Comparison of ENCODE assay signal across 16 cellular contexts in genomic region chr7:49295136-49295535, GRCh38.
DNase-seq lines count a peak whose midpoint lies in the region; ATAC-seq and TF ChIP-seq lines count a peak whose summit lies in the region.
"Had no signal": no experiment of that assay in that cellular context is flagged by ENCODE, and none has a peak within 500 bp of the region (broad histone marks: within the 10 kb centered on the region; RNA-seq: fewer than 3 reads in every experiment).

No MANE protein-coding gene starts in this region.

- intact Hi-C loops in PC-3 (cut with micrococcal nuclease) (no loop called here), adrenal gland (cut with DNase I) (no loop called here)
- intact Hi-C loops in activated CD8-positive, alpha-beta T cell treated with anti-CD3 and anti-CD28 coated beads for 36 hours (cut with micrococcal nuclease): no loop called here

- no TSS peak for BruUV-seq in PC-3 (replicated peaks; lab: Mats Ljungman, UMichigan)

- no peaks in the 10 kb centered on the region for H3K27me3 Mint-ChIP-seq in activated CD8-positive, alpha-beta T cell treated with anti-CD3 and anti-CD28 coated beads for 36 hours
- H3K27me3 Mint-ChIP-seq: CD8-positive, alpha-beta memory T cell; stimulated activated naive CD8-positive, alpha-beta T cell treated with anti-CD3 and anti-CD28 coated beads, Interleukin-15, amount 100 ng/mL, for 72 hours had no signal

- H3K27ac Mint-ChIP-seq in activated CD8-positive, alpha-beta T cell treated with anti-CD3 and anti-CD28 coated beads for 36 hours: no peak overlapping the region
- H3K27ac Mint-ChIP-seq: CD8-positive, alpha-beta memory T cell; stimulated activated naive CD8-positive, alpha-beta T cell treated with anti-CD3 and anti-CD28 coated beads, Interleukin-15, amount 100 ng/mL, for 72 hours had no signal

- H3K79me2 ChIP-seq in PC-3 (ENCODE audit: low read length): no peaks in the 10 kb centered on the region

- H3K9me2 ChIP-seq in PC-3 (replicated peaks; ENCODE audit: low read length): no peaks in the 10 kb centered on the region

- WGBS in adrenal gland, 4 donors: 20 to 39% (median 27%) methylated on average over 1 of the region's 1 CpG

- no peaks in the 10 kb centered on the region for H3K9me3 Mint-ChIP-seq in activated CD8-positive, alpha-beta T cell treated with anti-CD3 and anti-CD28 coated beads for 36 hours
- H3K9me3 Mint-ChIP-seq: stimulated activated naive CD8-positive, alpha-beta T cell treated with anti-CD3 and anti-CD28 coated beads, Interleukin-15, amount 100 ng/mL, for 72 hours had no signal

- H3K36me3 ChIP-seq in PC-3 (ENCODE audit: low read depth, low read length) (no peaks in the 10 kb centered on the region), adrenal gland (replicated peaks in 1 of 2) (no peaks in the 10 kb centered on the region)
- H3K36me3 ChIP-seq: neutrophil had no signal

- peak overlapping the region; percentile 96 for H3K27ac ChIP-seq in PC-3 (ENCODE audit: low read length)
- peak overlapping the region in 15 of 21 experiments; percentile 8 to 79 (median 57) for H3K27ac ChIP-seq in skin epidermis
- no peak overlapping the region for H3K27ac ChIP-seq in adrenal gland
- H3K27ac ChIP-seq: neutrophil had no signal

- H3F3A ChIP-seq in PC-3 (ENCODE audit: low read length, unreplicated experiment): no peaks in the 10 kb centered on the region

- peaks cover 21% of the 10 kb centered on the region for H3K27me3 ChIP-seq in PC-3 (ENCODE audit: low read length)
- H3K27me3 ChIP-seq in adrenal gland: no peaks in the 10 kb centered on the region
- H3K27me3 ChIP-seq: neutrophil had no signal

- H3K4me3 Mint-ChIP-seq in activated CD8-positive, alpha-beta T cell treated with anti-CD3 and anti-CD28 coated beads for 36 hours: no peak overlapping the region
- H3K4me3 Mint-ChIP-seq: CD8-positive, alpha-beta memory T cell; stimulated activated naive CD8-positive, alpha-beta T cell treated with anti-CD3 and anti-CD28 coated beads, Interleukin-15, amount 100 ng/mL, for 72 hours had no signal

- peak; percentile 41 for DNase-seq in HT1080 (ENCODE audit: low read depth)
- DNase-seq in PC-3: peak; percentile 76
- DNase-seq in fibroblast of peridontal ligament (ENCODE audit: extremely low read depth): peak; percentile 0
- no peak for DNase-seq in activated CD8-positive, alpha-beta T cell treated with anti-CD3 and anti-CD28 coated beads for 36 hours
- no peak for DNase-seq in stimulated activated CD4-positive, alpha-beta T cell treated with anti-CD3 and anti-CD28 coated beads, Interleukin-2, amount 100 ng/mL, for 24 hours
- no peak for DNase-seq in NCI-H1105 (lab: John Stamatoyannopoulos, UW)
- no peak for DNase-seq in adrenal gland
- DNase-seq: activated CD4-positive, CD25-positive, alpha-beta regulatory T cell treated with anti-CD3 and anti-CD28 coated beads, Interleukin-2, amount 50 U/mL, for 72 hours; CD8-positive, alpha-beta memory T cell; GOT3; KBM-7; NCI-H187 treated with DMSO at 0.1 percent for 48 hours; stimulated activated naive CD8-positive, alpha-beta T cell treated with anti-CD3 and anti-CD28 coated beads, Interleukin-15, amount 100 ng/mL, for 72 hours; SW 1271 had no signal

- H2AFZ ChIP-seq in PC-3 (ENCODE audit: low read length): peak overlapping the region; percentile 31; the same call in 1 of the 2 replicates

- TF ChIP-seq POLR2A in adrenal gland (IDR thresholded peaks at IDR 0.05): no peak

- TF ChIP-seq CTCF in PC-3 (conservative IDR thresholded peaks at IDR 0.05; ENCODE audit: low read depth, low read length) (no peak), adrenal gland (IDR thresholded peaks at IDR 0.05) (no peak)
- no peak for TF ChIP-seq CTCF in activated CD8-positive, alpha-beta T cell treated with anti-CD3 and anti-CD28 coated beads for 36 hours (IDR thresholded peaks at IDR 0.05)

- H3K4me3 ChIP-seq in PC-3 (ENCODE audit: low read length) (0 out of 2 replicates have a peak overlapping the region, but pooled peaks have one; percentile 22), skin epidermis (no peak overlapping the region), adrenal gland (no peak overlapping the region)

- H3K4me1 ChIP-seq in PC-3 (ENCODE audit: insufficient read depth, low read length) (peaks cover 18% of the 10 kb centered on the region), adrenal gland (replicated peaks in 1 of 2) (no peaks in the 10 kb centered on the region)

- H3K9me3 ChIP-seq in PC-3 (ENCODE audit: low read length) (no peaks in the 10 kb centered on the region), adrenal gland (replicated peaks in 1 of 3) (no peaks in the 10 kb centered on the region)
- H3K9me3 ChIP-seq: neutrophil had no signal

- CTCF ChIA-PET in PC-3 (lab: Charles Lee): no interaction called here
- CTCF ChIA-PET in activated CD8-positive, alpha-beta T cell treated with anti-CD3 and anti-CD28 coated beads for 36 hours (lab: Charles Lee): interaction anchor here (1.3 kb wide), 1 partner anchor 30 kb away, joined by 5 read pairs; no protein-coding TSS in a partner anchor

- no peaks in the 10 kb centered on the region for H3K4me1 Mint-ChIP-seq in activated CD8-positive, alpha-beta T cell treated with anti-CD3 and anti-CD28 coated beads for 36 hours (ENCODE audit: low read depth)
- H3K4me1 Mint-ChIP-seq: CD8-positive, alpha-beta memory T cell; stimulated activated naive CD8-positive, alpha-beta T cell treated with anti-CD3 and anti-CD28 coated beads, Interleukin-15, amount 100 ng/mL, for 72 hours had no signal

- peak overlapping the region; percentile 63 for H3K4me2 ChIP-seq in PC-3 (ENCODE audit: low read length)

- H4K20me1 ChIP-seq in PC-3 (ENCODE audit: low read length): no peaks in the 10 kb centered on the region

- H3K9ac ChIP-seq in PC-3 (ENCODE audit: low read length): peak overlapping the region; percentile 71

- H3K36me3 Mint-ChIP-seq in activated CD8-positive, alpha-beta T cell treated with anti-CD3 and anti-CD28 coated beads for 36 hours (ENCODE audit: low read depth): no peaks in the 10 kb centered on the region
- H3K36me3 Mint-ChIP-seq: CD8-positive, alpha-beta memory T cell had no signal

- POLR2A ChIA-PET in PC-3 (lab: Charles Lee; ENCODE audit: unreplicated experiment): no interaction called here
- POLR2A ChIA-PET in activated CD8-positive, alpha-beta T cell treated with anti-CD3 and anti-CD28 coated beads for 36 hours (lab: Charles Lee): no interaction called here

- peak; percentile 66 for ATAC-seq in PC-3
- no peak for ATAC-seq in activated CD8-positive, alpha-beta T cell treated with anti-CD3 and anti-CD28 coated beads for 36 hours
- ATAC-seq: stimulated activated naive CD8-positive, alpha-beta T cell treated with anti-CD3 and anti-CD28 coated beads, Interleukin-15, amount 100 ng/mL, for 72 hours had no signal

Comparison
In these comparisons a context has a peak if more than half of its experiments do, and no peak if none do; other contexts are left out.
1. DNase-seq: peak in HT1080 (single experiment), PC-3 (single experiment) and fibroblast of peridontal ligament (single experiment); none in activated CD8-positive, alpha-beta T cell treated with anti-CD3 and anti-CD28 coated beads for 36 hours (single experiment), stimulated activated CD4-positive, alpha-beta T cell treated with anti-CD3 and anti-CD28 coated beads, Interleukin-2, amount 100 ng/mL, for 24 hours (0 of 2), NCI-H1105 (single experiment) and adrenal gland (0 of 7).
2. H3K27ac ChIP-seq: peak in PC-3 (single experiment) and skin epidermis (15 of 21); none in adrenal gland (0 of 5).